In genomic region chr2:218908721-218909619, GRCh38 we compare ENCODE assay signal across 1 cellular context.
TF ChIP-seq lines count a peak whose summit lies in the region.

No MANE protein-coding gene starts in this region.

TF ChIP-seq in K562, 482 proteins besides CTCF, POLR2A, EP300 and RAD21 (continued from another document and continues in another):
- TF ChIP-seq HOMEZ (CRISPR knock-in tag; IDR thresholded peaks at IDR 0.05): no peak
- no peak for TF ChIP-seq ZNF449 (CRISPR knock-in tag; IDR thresholded peaks at IDR 0.05)
- TF ChIP-seq ZC3H11A (IDR thresholded peaks at IDR 0.05; ENCODE audit: low read depth, low read length): no peak
- TF ChIP-seq ZNF668 (CRISPR knock-in tag; IDR thresholded peaks at IDR 0.05): no peak
- TF ChIP-seq CEBPB (tag; IDR thresholded peaks at IDR 0.05): no peak
- no peak for TF ChIP-seq ZNF318 (IDR thresholded peaks at IDR 0.05; ENCODE audit: borderline replicate concordance in 1 of 2, low read depth in 1 of 2)
- TF ChIP-seq ZNF583 (CRISPR knock-in tag; IDR thresholded peaks at IDR 0.05): 0 out of 2 replicates have a peak, but pooled peaks have one; percentile 39
- no peak; the same call in 1 of the 2 replicates for TF ChIP-seq GATAD2B (IDR thresholded peaks at IDR 0.05; ENCODE audit: borderline replicate concordance)
- no peak for TF ChIP-seq CC2D1A (IDR thresholded peaks at IDR 0.05)
- peak; percentile 63 to 68; a peak in 2 of 4 replicates for TF ChIP-seq SIN3A (IDR thresholded peaks at IDR 0.05; ENCODE audit: borderline replicate concordance in 2 of 2, control insufficient read depth in 1 of 2, low read depth in 2 of 2, low read length in 2 of 2)
- TF ChIP-seq NFRKB (IDR thresholded peaks at IDR 0.05; ENCODE audit: low read depth): no peak
- no peak for TF ChIP-seq HMGXB4 (CRISPR knock-in tag; IDR thresholded peaks at IDR 0.05)
- no peak for TF ChIP-seq ZNF212 (CRISPR knock-in tag; IDR thresholded peaks at IDR 0.05)
- peak; percentile 43 for TF ChIP-seq PRDM10 (IDR thresholded peaks at IDR 0.05; ENCODE audit: partially characterized antibody)
- no peak for TF ChIP-seq NR1H2 (CRISPR knock-in tag; IDR thresholded peaks at IDR 0.05)
- TF ChIP-seq TAF15 (IDR thresholded peaks at IDR 0.05; ENCODE audit: low read depth, low read length): no peak
- peak; percentile 83; the same call in 1 of the 2 replicates for TF ChIP-seq NKRF (IDR thresholded peaks at IDR 0.05; ENCODE audit: borderline replicate concordance)
- TF ChIP-seq CREB1 (IDR thresholded peaks at IDR 0.05): peak; percentile 60
- peak; percentile 78 for TF ChIP-seq CREB1 (CRISPR knock-in tag; IDR thresholded peaks at IDR 0.05)
- peak; percentile 82 for TF ChIP-seq ETV1 (tag; conservative IDR thresholded peaks at IDR 0.05; ENCODE audit: low read depth)
- TF ChIP-seq BCOR (IDR thresholded peaks at IDR 0.05): peak; percentile 35; the same call in 1 of the 2 replicates
- TF ChIP-seq ZNF311 (CRISPR knock-in tag; IDR thresholded peaks at IDR 0.05): no peak
- TF ChIP-seq ZHX1 (conservative IDR thresholded peaks at IDR 0.05; ENCODE audit: low read length): peak; percentile 78; the same call in 1 of the 2 replicates
- peak; percentile 88 for TF ChIP-seq CREB3L1 (IDR thresholded peaks at IDR 0.05; ENCODE audit: borderline replicate concordance, low read depth)
- TF ChIP-seq ILF3 (IDR thresholded peaks at IDR 0.05; ENCODE audit: borderline replicate concordance): no peak
- no peak; the same call in 1 of the 2 replicates for TF ChIP-seq ESRRA (IDR thresholded peaks at IDR 0.05; ENCODE audit: borderline replicate concordance, low read depth)
- peak; percentile 76 for TF ChIP-seq ELF1 (tag; IDR thresholded peaks at IDR 0.05)
- no peak for TF ChIP-seq TBL1XR1 (IDR thresholded peaks at IDR 0.05; ENCODE audit: low read length in 2 of 2)
- no peak for TF ChIP-seq HOXB6 (CRISPR knock-in tag; IDR thresholded peaks at IDR 0.05; ENCODE audit: borderline replicate concordance)
- no peak for TF ChIP-seq CBX3 (IDR thresholded peaks at IDR 0.05; ENCODE audit: borderline replicate concordance in 1 of 2, low read length in 2 of 2)
- peak; percentile 30; the same call in 1 of the 2 replicates for TF ChIP-seq GTF2E2 (tag; IDR thresholded peaks at IDR 0.05)
- TF ChIP-seq SRSF1 (IDR thresholded peaks at IDR 0.05; ENCODE audit: low read depth, low read length): no peak
- TF ChIP-seq JUN (IDR thresholded peaks at IDR 0.05; ENCODE audit: borderline replicate concordance, low read depth, low read length): no peak
- TF ChIP-seq JUN (CRISPR knock-in tag; IDR thresholded peaks at IDR 0.05; ENCODE audit: borderline replicate concordance): no peak
- TF ChIP-seq SMAD4 (CRISPR knock-in tag; conservative IDR thresholded peaks at IDR 0.05): no peak
- no peak for TF ChIP-seq NFXL1 (CRISPR knock-in tag; IDR thresholded peaks at IDR 0.05)
